ENCODE assay signal across 1 cellular context in genomic region chr2:241612156-241613017, GRCh38.
A peak's percentile ranks its signal among the peaks of the same experiment; 100 is the strongest.
TF ChIP-seq lines count a peak whose summit lies in the region.

No MANE protein-coding gene starts in this region.

TF ChIP-seq in IMR-90, 13 proteins besides CTCF, POLR2A, EP300 and RAD21:
- TF ChIP-seq MAZ (IDR thresholded peaks at IDR 0.05; ENCODE audit: borderline replicate concordance, low read depth, low read length) (no peak), CHD1 (IDR thresholded peaks at IDR 0.05; ENCODE audit: low read depth, low read length) (no peak), BHLHE40 (IDR thresholded peaks at IDR 0.05; ENCODE audit: low read depth, low read length) (peak; percentile 43; the same call in 1 of the 2 replicates)
